In genomic region chr3:170258105-170258487, GRCh38 we compare ENCODE assay signal across 10 cellular contexts. TPM values are rescaled to one million over a fixed set of nuclear protein-coding genes. Genes with fewer than 3 reads are reported as not detected.
DNase-seq lines count a peak whose midpoint lies in the region; ATAC-seq and TF ChIP-seq lines count a peak whose summit lies in the region.
"Had no signal": no experiment of that assay in that cellular context is flagged by ENCODE, and none has a peak within 500 bp of the region (broad histone marks: within the 10 kb centered on the region; RNA-seq: fewer than 3 reads in every experiment).

No MANE protein-coding gene starts in this region.

- no peak overlapping the region for H3K4me3 ChIP-seq in AG10803 (ENCODE audit: low read length)
- no peak overlapping the region for H3K4me3 ChIP-seq in uterus
- no peak overlapping the region for H3K4me3 ChIP-seq in gastroesophageal sphincter
- H3K4me3 ChIP-seq: psoas muscle had no signal

- H3K27ac ChIP-seq in uterus (no peak overlapping the region), gastroesophageal sphincter (no peak overlapping the region)
- H3K27ac ChIP-seq: psoas muscle had no signal

- WGBS in gastroesophageal sphincter (ENCODE audit: low coverage in 1 of 2), 2 donors = 100% methylated on average over 1 of the region's 3 CpGs

- H3K4me1 Mint-ChIP-seq in activated naive CD8-positive, alpha-beta T cell treated with anti-CD3 and anti-CD28 coated beads, Interleukin-2, amount 50 U/mL, for 24 hours = peaks cover 49% of the 10 kb centered on the region
- H3K4me1 Mint-ChIP-seq in CD14-positive monocyte = peaks cover 3% of the 10 kb centered on the region

- no peak for TF ChIP-seq EP300 in gastroesophageal sphincter (IDR thresholded peaks at IDR 0.05)

- H3K27ac Mint-ChIP-seq in activated naive CD8-positive, alpha-beta T cell treated with anti-CD3 and anti-CD28 coated beads, Interleukin-2, amount 50 U/mL, for 24 hours = peak overlapping the region; percentile 92
- peak overlapping the region in 2 of 7 donors; percentile 14 to 41 for H3K27ac Mint-ChIP-seq in CD14-positive monocyte
- H3K27ac Mint-ChIP-seq: CD8-positive, alpha-beta T cell had no signal

- no peaks in the 10 kb centered on the region for H3K9me3 ChIP-seq in uterus
- no peaks in the 10 kb centered on the region for H3K9me3 ChIP-seq in gastroesophageal sphincter
- H3K9me3 ChIP-seq: psoas muscle had no signal

- H3K27me3 ChIP-seq in uterus (no peaks in the 10 kb centered on the region), gastroesophageal sphincter (no peaks in the 10 kb centered on the region)

- H3K4me1 ChIP-seq in uterus (no peaks in the 10 kb centered on the region), gastroesophageal sphincter (no peaks in the 10 kb centered on the region)
- H3K4me1 ChIP-seq: psoas muscle had no signal

- no peaks in the 10 kb centered on the region for H3K27me3 Mint-ChIP-seq in activated naive CD8-positive, alpha-beta T cell treated with anti-CD3 and anti-CD28 coated beads, Interleukin-2, amount 50 U/mL, for 24 hours
- H3K27me3 Mint-ChIP-seq in CD14-positive monocyte (ENCODE audit: low read depth in 3 of 3) = no peaks in the 10 kb centered on the region

- H3K36me3 ChIP-seq in uterus = no peaks in the 10 kb centered on the region
- peaks cover 0 to 33% of the 10 kb centered on the region in 2 donors for H3K36me3 ChIP-seq in gastroesophageal sphincter

- intact Hi-C loops in uterus (cut with DNase I; ENCODE audit: low total_unique reads) = no loop called here
- intact Hi-C loops in CD14-positive monocyte (cut with micrococcal nuclease) = no loop called here

- H3K4me3 Mint-ChIP-seq in activated naive CD8-positive, alpha-beta T cell treated with anti-CD3 and anti-CD28 coated beads, Interleukin-2, amount 50 U/mL, for 24 hours = peak overlapping the region; percentile 22
- H3K4me3 Mint-ChIP-seq in CD14-positive monocyte = no peak overlapping the region

- DNase-seq in AG10803 (ENCODE audit: low read depth) (peak; percentile 2), uterus (no peak), CD14-positive monocyte (ENCODE audit: low spot score) (no peak)
- DNase-seq in activated naive CD8-positive, alpha-beta T cell treated with anti-CD3 and anti-CD28 coated beads, Interleukin-2, amount 50 U/mL, for 24 hours = no peak
- DNase-seq in stimulated activated CD4-positive, alpha-beta T cell treated with anti-CD3 and anti-CD28 coated beads, Interleukin-12 subunit alpha, Interleukin-12 subunit beta, amount 100 ng/mL, for 4 hours = no peak
- DNase-seq: CD8-positive, alpha-beta T cell; psoas muscle had no signal

- peaks cover 38% of the 10 kb centered on the region for H3K36me3 Mint-ChIP-seq in activated naive CD8-positive, alpha-beta T cell treated with anti-CD3 and anti-CD28 coated beads, Interleukin-2, amount 50 U/mL, for 24 hours (ENCODE audit: low read depth)
- H3K36me3 Mint-ChIP-seq in CD14-positive monocyte = peaks cover 21 to 35% of the 10 kb centered on the region in 2 donors

- TF ChIP-seq CTCF in AG10803 (conservative IDR thresholded peaks at IDR 0.05; ENCODE audit: low read length) (no peak), uterus (IDR thresholded peaks at IDR 0.05) (no peak), gastroesophageal sphincter (IDR thresholded peaks at IDR 0.05) (no peak), CD14-positive monocyte (IDR thresholded peaks at IDR 0.05) (no peak)

- TF ChIP-seq POLR2A in uterus (IDR thresholded peaks at IDR 0.05) (no peak), gastroesophageal sphincter (IDR thresholded peaks at IDR 0.05) (no peak)

- ATAC-seq in GM19395 (IDR thresholded peaks at IDR 0.05; ENCODE audit: unreplicated experiment) (peak; percentile 11), HG03378 (IDR thresholded peaks at IDR 0.05; ENCODE audit: unreplicated experiment) (peak; percentile 5), gastroesophageal sphincter (no peak)
- peak; percentile 11 for ATAC-seq in activated naive CD8-positive, alpha-beta T cell treated with anti-CD3 and anti-CD28 coated beads, Interleukin-2, amount 50 U/mL, for 24 hours
- ATAC-seq: CD8-positive, alpha-beta T cell; psoas muscle had no signal

- H3K9me3 Mint-ChIP-seq in activated naive CD8-positive, alpha-beta T cell treated with anti-CD3 and anti-CD28 coated beads, Interleukin-2, amount 50 U/mL, for 24 hours = peaks cover 18% of the 10 kb centered on the region
- H3K9me3 Mint-ChIP-seq in CD14-positive monocyte = peaks cover 4 to 14% (median 11%) of the 10 kb centered on the region in 7 donors

RNA-seq across cellular contexts. Expression of gene PRKCI, which starts 35.9 kb away (rescaled TPM):
- total RNA-seq in uterus = 10 to 100 TPM; 14.9 to 84.9 (median 40.6) TPM
- total RNA-seq in gastroesophageal sphincter = 10 to 100 TPM; 41.9 to 69.0 (median 45.3) TPM
- polyA plus RNA-seq in CD14-positive monocyte = 10 to 100 TPM; 11.6 to 15.4 TPM
